Comparison of ENCODE assay signal across 21 cellular contexts in the genomic region with DNA sequence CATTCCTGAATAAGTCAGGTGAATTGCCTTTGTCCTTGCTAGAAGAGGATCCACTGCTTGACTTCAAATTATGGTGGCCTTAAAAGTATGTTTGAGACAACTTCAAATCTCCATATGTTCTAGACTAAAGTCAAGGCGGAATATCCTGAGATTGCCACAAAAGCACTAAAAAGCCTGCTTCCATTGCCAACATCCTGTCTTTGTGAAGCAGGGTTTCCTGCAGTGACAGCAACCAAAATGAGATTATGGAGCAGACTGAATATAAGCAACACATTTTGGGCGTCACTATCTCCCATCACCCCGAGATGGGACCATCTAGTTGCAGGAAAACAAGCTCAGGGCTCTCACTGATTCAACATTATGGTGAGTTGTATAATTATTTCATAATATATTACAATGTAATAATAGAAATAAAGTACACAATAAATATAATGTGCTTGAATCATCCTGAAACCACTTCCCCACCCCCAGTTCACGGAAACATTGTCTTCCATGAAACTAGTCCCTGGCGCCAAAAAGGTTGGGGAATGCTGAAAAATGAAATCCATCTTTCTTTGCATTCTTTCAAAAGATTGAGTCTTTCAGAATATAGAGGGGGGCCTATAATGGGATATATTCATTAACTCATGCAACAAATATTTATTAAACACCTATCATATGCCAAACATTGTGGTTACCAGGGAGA.
"Had no signal": no experiment of that assay in that cellular context is flagged by ENCODE, and none has a peak within 500 bp of the region (broad histone marks: within the 10 kb centered on the region; RNA-seq: fewer than 3 reads in every experiment).

No MANE protein-coding gene starts in this region.

- H3K27me3 ChIP-seq: adrenal gland had no signal

- H3K9me3 ChIP-seq: adrenal gland had no signal

- FAIRE-seq: RCC 7860, TTC549 had no signal

- H3K4me1 ChIP-seq: adrenal gland had no signal

- H3K27ac ChIP-seq: adrenal gland had no signal

- ATAC-seq: activated CD8-positive, alpha-beta T cell treated with anti-CD3 and anti-CD28 coated beads for 36 hours; PC-3; T-cell had no signal

- H3K4me3 ChIP-seq: adrenal gland had no signal

- DNase-seq: activated CD4-positive, alpha-beta T cell treated with anti-CD3 and anti-CD28 coated beads for 4 hours; activated CD8-positive, alpha-beta memory T cell treated with anti-CD3 and anti-CD28 coated beads, Interleukin-2, amount 50 U/mL, for 4 hours; activated CD8-positive, alpha-beta T cell treated with anti-CD3 and anti-CD28 coated beads for 36 hours; activated naive CD4-positive, alpha-beta T cell treated with anti-CD3 and anti-CD28 coated beads, Interleukin-2, amount 50 U/mL, for 16 hours; activated naive CD8-positive, alpha-beta T cell treated with anti-CD3 and anti-CD28 coated beads, Interleukin-2, amount 10 ng/mL, durations not matched to agents 7 days and 5 days; adrenal gland; Karpas-422; MM.1S; NCI-H1105; NCI-H1436; NCI-H1694 treated with DMSO at 0.1 percent for 48 hours; NCI-H2029 treated with DMSO at 0.1 percent for 48 hours; NCI-H510A treated with DMSO at 0.1 percent for 48 hours; NCI-H69; PC-3; SHP77 treated with DMSO at 0.1 percent for 48 hours; T-cell; T-helper 2 cell; T1000 had no signal

- H3K36me3 ChIP-seq: adrenal gland had no signal
